1 cellular context compared by ENCODE assay signal in genomic region chr6:163538331-163538730, GRCh38.
TF ChIP-seq lines count a peak whose summit lies in the region.

No MANE protein-coding gene starts in this region.

TF ChIP-seq in H1, 55 proteins besides CTCF, POLR2A, EP300 and RAD21 (continued from another document):
- TF ChIP-seq YY1 (IDR thresholded peaks at IDR 0.05; ENCODE audit: low read depth, low read length) (no peak), TAF7 (optimal IDR thresholded peaks at IDR 0.05; ENCODE audit: borderline replicate concordance, low read depth, low read length) (no peak), TAF1 (IDR thresholded peaks at IDR 0.05; ENCODE audit: low read depth, low read length) (no peak), ATF3 (IDR thresholded peaks at IDR 0.05; ENCODE audit: insufficient read depth, low read depth, low read length) (no peak)
TF ChIP-seq in H1: peak in this region for 0.
